Comparison of ENCODE assay signal across 12 cellular contexts in the genomic region with DNA sequence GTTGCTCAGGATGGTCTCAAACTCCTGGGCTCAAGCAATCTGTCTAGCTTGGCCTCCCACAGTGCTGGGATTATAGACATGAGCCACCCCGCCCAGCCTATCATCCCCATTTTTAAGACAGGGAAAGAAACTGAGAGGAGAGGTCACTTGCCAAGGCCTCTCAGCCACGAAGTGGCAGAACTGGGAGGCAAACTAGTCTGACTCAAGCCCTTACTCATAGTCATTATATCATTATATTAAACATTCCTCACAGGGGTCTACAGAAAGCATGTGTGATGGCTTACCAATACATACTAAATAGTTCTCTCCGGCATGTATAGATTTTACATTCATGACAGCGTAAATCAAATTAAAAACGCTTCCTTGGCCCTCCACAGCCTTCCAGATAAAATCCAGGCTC.
"Had no signal": no experiment of that assay in that cellular context is flagged by ENCODE, and none has a peak within 500 bp of the region (broad histone marks: within the 10 kb centered on the region; RNA-seq: fewer than 3 reads in every experiment).

No MANE protein-coding gene starts in this region.

- H3K36me3 ChIP-seq: breast epithelium, ovary had no signal

- H3K36me3 Mint-ChIP-seq: activated naive CD8-positive, alpha-beta T cell treated with anti-CD3 and anti-CD28 coated beads, Interleukin-2, amount 10 ng/mL, durations not matched to agents 7 days and 5 days had no signal

- H3K27ac Mint-ChIP-seq: type B pancreatic cell had no signal

- H3K4me3 ChIP-seq: breast epithelium, ovary had no signal

- DNase-seq: activated naive CD8-positive, alpha-beta T cell treated with anti-CD3 and anti-CD28 coated beads, Interleukin-2, amount 10 ng/mL, durations not matched to agents 7 days and 5 days; activated T-cell treated with anti-CD3 and anti-CD28 coated beads, Interleukin-2, amount 50 U/mL, for 1 hour; aorta; dermis blood vessel endothelial cell; hippocampal formation; left ventricle myocardium superior; mesenchymal stem cell; ovary; stimulated activated CD4-positive, alpha-beta T cell treated with anti-CD3 and anti-CD28 coated beads, Interleukin-12 subunit alpha, Interleukin-12 subunit beta, amount 100 ng/mL, for 4 hours had no signal

- H3K9me3 Mint-ChIP-seq: activated naive CD8-positive, alpha-beta T cell treated with anti-CD3 and anti-CD28 coated beads, Interleukin-2, amount 10 ng/mL, durations not matched to agents 7 days and 5 days; T-helper 2 cell treated with Interferon-gamma antibody and Interleukin-4, amounts not matched to agents 5 μg/mL and 100 μg/mL, for 36 hours; type B pancreatic cell had no signal

- H3K4me1 ChIP-seq: breast epithelium had no signal

- ATAC-seq: left ventricle myocardium superior had no signal

- H3K27me3 ChIP-seq: breast epithelium, ovary had no signal

- H3K27me3 Mint-ChIP-seq: activated naive CD8-positive, alpha-beta T cell treated with anti-CD3 and anti-CD28 coated beads, Interleukin-2, amount 10 ng/mL, durations not matched to agents 7 days and 5 days; type B pancreatic cell had no signal

- H3K4me3 Mint-ChIP-seq: type B pancreatic cell had no signal

- H3K9me3 ChIP-seq: breast epithelium, ovary had no signal

- H3K27ac ChIP-seq: breast epithelium, ovary had no signal
